ENCODE assay signal across 25 cellular contexts in genomic region chr5:14309864-14310531, GRCh38.
"Had no signal": no experiment of that assay in that cellular context is flagged by ENCODE, and none has a peak within 500 bp of the region (broad histone marks: within the 10 kb centered on the region; RNA-seq: fewer than 3 reads in every experiment).

No MANE protein-coding gene starts in this region.

- H3K27ac Mint-ChIP-seq: activated CD4-positive, alpha-beta memory T cell treated with anti-CD3 and anti-CD28 coated beads, Interleukin-2, amount 10 ng/mL, durations not matched to agents 7 days and 5 days; activated CD4-positive, alpha-beta T cell treated with anti-CD3 and anti-CD28 coated beads, Interleukin-2, amount 10 ng/mL, durations not matched to agents 24 days and 14 days; activated naive CD4-positive, alpha-beta T cell treated with anti-CD3 and anti-CD28 coated beads, Interleukin-2, amount 50 U/mL, for 24 hours; activated T-cell treated with anti-CD3 and anti-CD28 coated beads, Interleukin-2, amount 50 U/mL, for 72 hours; stimulated activated naive CD8-positive, alpha-beta T cell treated with anti-CD3 and anti-CD28 coated beads, Interleukin-15, amount 100 ng/mL, for 72 hours had no signal

- H3K36me3 Mint-ChIP-seq: activated naive CD4-positive, alpha-beta T cell treated with anti-CD3 and anti-CD28 coated beads, Interleukin-2, amount 50 U/mL, for 24 hours had no signal

- H3K4me3 ChIP-seq: breast epithelium, coronary artery, right atrium auricular region, suprapubic skin, tibial nerve, uterus had no signal

- H3K27me3 ChIP-seq: breast epithelium, right atrium auricular region, suprapubic skin, tibial nerve, uterus had no signal

- H3K27me3 Mint-ChIP-seq: activated CD4-positive, alpha-beta memory T cell treated with anti-CD3 and anti-CD28 coated beads, Interleukin-2, amount 10 ng/mL, durations not matched to agents 7 days and 5 days; activated CD4-positive, alpha-beta T cell treated with anti-CD3 and anti-CD28 coated beads, Interleukin-2, amount 10 ng/mL, durations not matched to agents 24 days and 14 days; activated naive CD4-positive, alpha-beta T cell treated with anti-CD3 and anti-CD28 coated beads, Interleukin-2, amount 50 U/mL, for 24 hours; stimulated activated naive CD8-positive, alpha-beta T cell treated with anti-CD3 and anti-CD28 coated beads, Interleukin-15, amount 100 ng/mL, for 72 hours had no signal

- H3K36me3 ChIP-seq: breast epithelium, uterus had no signal

- ATAC-seq: activated CD4-positive, CD25-positive, alpha-beta regulatory T cell treated with anti-CD3 and anti-CD28 coated beads, Interleukin-2, amount 50 U/mL, for 24 hours; activated T-cell treated with anti-CD3 and anti-CD28 coated beads, Interleukin-2, amount 50 U/mL, for 72 hours; left lobe of liver; SK-N-SH treated with all-trans-retinoic acid at 6 μM for 48 hours; stimulated activated naive CD8-positive, alpha-beta T cell treated with anti-CD3 and anti-CD28 coated beads, Interleukin-15, amount 100 ng/mL, for 72 hours had no signal

- H3K4me1 Mint-ChIP-seq: activated CD4-positive, alpha-beta memory T cell treated with anti-CD3 and anti-CD28 coated beads, Interleukin-2, amount 10 ng/mL, durations not matched to agents 7 days and 5 days; activated CD4-positive, alpha-beta T cell treated with anti-CD3 and anti-CD28 coated beads, Interleukin-2, amount 10 ng/mL, durations not matched to agents 24 days and 14 days; activated naive CD4-positive, alpha-beta T cell treated with anti-CD3 and anti-CD28 coated beads, Interleukin-2, amount 50 U/mL, for 24 hours; stimulated activated naive CD8-positive, alpha-beta T cell treated with anti-CD3 and anti-CD28 coated beads, Interleukin-15, amount 100 ng/mL, for 72 hours had no signal

- DNase-seq: activated CD4-positive, alpha-beta memory T cell treated with anti-CD3 and anti-CD28 coated beads, Interleukin-2, amount 10 ng/mL, durations not matched to agents 7 days and 5 days; activated CD4-positive, alpha-beta T cell treated with anti-CD3 and anti-CD28 coated beads, Interleukin-2, amount 10 ng/mL, durations not matched to agents 24 days and 14 days; activated effector memory CD4-positive, alpha-beta T cell treated with Interleukin-2 at 50 U/mL for 16 hours; activated T-cell treated with anti-CD3 and anti-CD28 coated beads, Interleukin-2, amount 50 U/mL, for 72 hours; aorta; cerebellar nuclear complex; foreskin fibroblast; kidney; mammary epithelial cell; midbrain; stimulated activated CD4-positive, alpha-beta T cell treated with anti-CD3 and anti-CD28 coated beads, Interleukin-12 subunit alpha, Interleukin-12 subunit beta, amount 100 ng/mL, for 4 hours; stimulated activated naive CD8-positive, alpha-beta T cell treated with anti-CD3 and anti-CD28 coated beads, Interleukin-15, amount 100 ng/mL, for 72 hours; uterus had no signal

- H3K9me3 ChIP-seq: breast epithelium, right atrium auricular region, suprapubic skin, tibial nerve, uterus had no signal

- H3K4me3 Mint-ChIP-seq: activated CD4-positive, alpha-beta memory T cell treated with anti-CD3 and anti-CD28 coated beads, Interleukin-2, amount 10 ng/mL, durations not matched to agents 7 days and 5 days; activated CD4-positive, alpha-beta T cell treated with anti-CD3 and anti-CD28 coated beads, Interleukin-2, amount 10 ng/mL, durations not matched to agents 24 days and 14 days; activated naive CD4-positive, alpha-beta T cell treated with anti-CD3 and anti-CD28 coated beads, Interleukin-2, amount 50 U/mL, for 24 hours; activated T-cell treated with anti-CD3 and anti-CD28 coated beads, Interleukin-2, amount 50 U/mL, for 72 hours; nephron; stimulated activated naive CD8-positive, alpha-beta T cell treated with anti-CD3 and anti-CD28 coated beads, Interleukin-15, amount 100 ng/mL, for 72 hours had no signal

- H3K4me1 ChIP-seq: breast epithelium, uterus had no signal

- H3K27ac ChIP-seq: breast epithelium, coronary artery, epithelial cell of prostate, right atrium auricular region, suprapubic skin, tibial nerve, uterus, VCaP had no signal

- H3K9me3 Mint-ChIP-seq: activated naive CD4-positive, alpha-beta T cell treated with anti-CD3 and anti-CD28 coated beads, Interleukin-2, amount 50 U/mL, for 24 hours; nephron had no signal
